Comparison of ENCODE assay signal across 18 cellular contexts in the genomic region with DNA sequence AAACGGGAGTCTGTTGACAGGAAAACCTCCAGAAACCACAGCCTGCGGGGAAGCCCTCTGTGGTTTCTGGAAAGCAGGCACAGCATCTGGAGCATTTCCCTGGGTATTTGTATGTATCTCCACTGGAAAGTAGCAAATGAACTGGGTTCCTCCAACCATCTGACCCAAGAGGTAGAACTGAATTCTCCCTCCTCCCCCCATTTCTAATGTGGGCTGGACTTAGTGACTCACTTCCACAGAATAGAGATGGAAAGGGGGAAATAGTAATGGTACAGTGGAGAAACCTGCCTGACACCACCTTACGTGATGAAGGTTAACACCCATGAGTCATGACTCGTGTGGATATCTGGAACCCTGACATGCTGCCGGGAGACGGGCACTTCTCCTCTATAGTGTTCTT. TPM values are rescaled to one million over a fixed set of nuclear protein-coding genes. Genes with fewer than 3 reads are reported as not detected.
A peak's percentile ranks its signal among the peaks of the same experiment; 100 is the strongest.
DNase-seq lines count a peak whose midpoint lies in the region; ATAC-seq, FAIRE-seq and TF ChIP-seq lines count a peak whose summit lies in the region.
"Had no signal": no experiment of that assay in that cellular context is flagged by ENCODE, and none has a peak within 500 bp of the region (broad histone marks: within the 10 kb centered on the region; RNA-seq: fewer than 3 reads in every experiment).

No MANE protein-coding gene starts in this region.

- H3K9me2 ChIP-seq in HCT116 (ENCODE audit: insufficient read depth), result no peaks in the 10 kb centered on the region
- H3K9me2 ChIP-seq: SK-N-SH had no signal

- peaks cover 2% of the 10 kb centered on the region for H3K4me1 Mint-ChIP-seq in T-helper 2 cell treated with Interferon-gamma antibody and Interleukin-4, amounts not matched to agents 5 μg/mL and 100 μg/mL, for 36 hours (ENCODE audit: low read depth)
- H3K4me1 Mint-ChIP-seq in astrocyte (ENCODE audit: low read depth, unreplicated experiment), result peaks cover 11% of the 10 kb centered on the region
- H3K4me1 Mint-ChIP-seq: naive thymus-derived CD8-positive, alpha-beta T cell had no signal

- H3K9me3 Mint-ChIP-seq in T-helper 2 cell treated with Interferon-gamma antibody and Interleukin-4, amounts not matched to agents 5 μg/mL and 100 μg/mL, for 36 hours, result no peaks in the 10 kb centered on the region
- H3K9me3 Mint-ChIP-seq in astrocyte (ENCODE audit: unreplicated experiment), result peaks cover 1% of the 10 kb centered on the region

- ATAC-seq in HCT116, result no peak; the same call in 1 of the 2 replicates
- ATAC-seq in GM18907 (IDR thresholded peaks at IDR 0.05; ENCODE audit: unreplicated experiment), result no peak
- ATAC-seq: A549; naive thymus-derived CD8-positive, alpha-beta T cell; psoas muscle had no signal

- H3K36me3 Mint-ChIP-seq in T-helper 2 cell treated with Interferon-gamma antibody and Interleukin-4, amounts not matched to agents 5 μg/mL and 100 μg/mL, for 36 hours (ENCODE audit: low read depth), result no peaks in the 10 kb centered on the region
- H3K36me3 Mint-ChIP-seq in astrocyte (ENCODE audit: low read depth, unreplicated experiment), result peaks cover 3% of the 10 kb centered on the region

- BruUV-seq in HCT116 (replicated peaks; lab: Mats Ljungman, UMichigan), result no TSS peak

- H3K79me2 ChIP-seq in HCT116 (ENCODE audit: insufficient read depth, low read length), result no peaks in the 10 kb centered on the region
- H3K79me2 ChIP-seq in astrocyte (ENCODE audit: insufficient read depth, low read length), result no peaks in the 10 kb centered on the region

- no peaks in the 10 kb centered on the region for H3K27me3 Mint-ChIP-seq in T-helper 2 cell treated with Interferon-gamma antibody and Interleukin-4, amounts not matched to agents 5 μg/mL and 100 μg/mL, for 36 hours (ENCODE audit: low read depth)
- no peaks in the 10 kb centered on the region for H3K27me3 Mint-ChIP-seq in astrocyte (ENCODE audit: low read depth, unreplicated experiment)

- H3K9me3 ChIP-seq in HCT116 (ENCODE audit: control insufficient read depth in 1 of 2, insufficient read depth in 1 of 2, low read depth in 1 of 2, low read length in 2 of 2), result no peaks in the 10 kb centered on the region
- H3K9me3 ChIP-seq in astrocyte (ENCODE audit: insufficient read depth, low read depth, low read length), result no peaks in the 10 kb centered on the region
- H3K9me3 ChIP-seq: Caco-2, psoas muscle, SK-N-SH, testis had no signal

- TF ChIP-seq POLR2A in HCT116 (IDR thresholded peaks at IDR 0.05; ENCODE audit: borderline replicate concordance, extremely low read depth, insufficient read depth, insufficient read length), result no peak

- no peak overlapping the region for H3K27ac ChIP-seq in HCT116 (ENCODE audit: low read depth, low read length)
- no peak overlapping the region for H3K27ac ChIP-seq in astrocyte (ENCODE audit: low read depth, low read length)
- H3K27ac ChIP-seq: A549, GM23248, psoas muscle, testis, VCaP had no signal

- peaks cover 0 to 8% of the 10 kb centered on the region in 2 experiments; a peak in 2 of 4 replicates for H3K4me1 ChIP-seq in HCT116 (ENCODE audit: control insufficient read depth in 1 of 2, insufficient read depth in 2 of 2, low read length in 2 of 2)
- no peaks in the 10 kb centered on the region for H3K4me1 ChIP-seq in astrocyte (ENCODE audit: insufficient read depth, low read length)
- H3K4me1 ChIP-seq: A549, Caco-2, psoas muscle, testis had no signal

- RAD21 ChIA-PET in HCT116 (lab: Charles Lee; ENCODE audit: low non-redundant PET in 1 of 2, low total read pairs in 2 of 2, uncharacterized antibody in 2 of 2, unreplicated experiment in 2 of 2), result interaction anchor here in 1 of 2 experiments (0.7 kb wide), 1 partner anchor 16 kb away, joined by 6 read pairs; no protein-coding TSS in a partner anchor

- intact Hi-C loops in HCT116 (cut with micrococcal nuclease), result no loop called here

- H3K36me3 ChIP-seq in HCT116 (ENCODE audit: control insufficient read depth in 1 of 2, insufficient read depth in 2 of 2, low read length in 2 of 2) (no peaks in the 10 kb centered on the region), astrocyte (ENCODE audit: insufficient read depth, low read length) (no peaks in the 10 kb centered on the region)

- TF ChIP-seq CTCF in HCT116 (IDR thresholded peaks at IDR 0.05 in 2 of 3, conservative IDR thresholded peaks at IDR 0.05 in 1 of 3; ENCODE audit: borderline replicate concordance in 1 of 3, insufficient read depth in 1 of 3, low read depth in 2 of 3, low read length in 2 of 3) (no peak), astrocyte (IDR thresholded peaks at IDR 0.05; ENCODE audit: insufficient read depth, low read depth, low read length) (no peak)

- H3K4me2 ChIP-seq in HCT116 (ENCODE audit: low read length) (0 out of 2 replicates have a peak overlapping the region, but pooled peaks have one; percentile 17), astrocyte (ENCODE audit: low read length) (no peak overlapping the region)
- H3K4me2 ChIP-seq: A549, SK-N-SH had no signal

- no peak overlapping the region for H3K27ac Mint-ChIP-seq in T-helper 2 cell treated with Interferon-gamma antibody and Interleukin-4, amounts not matched to agents 5 μg/mL and 100 μg/mL, for 36 hours
- peak overlapping the region; percentile 51 for H3K27ac Mint-ChIP-seq in astrocyte (ENCODE audit: unreplicated experiment)

- POLR2A ChIA-PET in HCT116 (lab: Charles Lee), result no interaction called here

- peak overlapping the region; percentile 77 for H2AFZ ChIP-seq in HCT116 (ENCODE audit: low read depth, low read length, poor library complexity, severe bottlenecking)
- no peak overlapping the region for H2AFZ ChIP-seq in astrocyte (ENCODE audit: low read depth, low read length)
- H2AFZ ChIP-seq: GM23248 had no signal

- H3K27me3 ChIP-seq in HCT116 (ENCODE audit: insufficient read depth, low read length) (no peaks in the 10 kb centered on the region), astrocyte (ENCODE audit: insufficient read depth, low read length) (no peaks in the 10 kb centered on the region)
- H3K27me3 ChIP-seq: testis had no signal

- H4K20me1 ChIP-seq in HCT116 (ENCODE audit: insufficient read depth) (no peaks in the 10 kb centered on the region), astrocyte (ENCODE audit: insufficient read depth, low read length) (no peaks in the 10 kb centered on the region)

- CTCF ChIA-PET in HCT116 (lab: Charles Lee), result no interaction called here

- DNase-seq in T-helper 2 cell treated with Interferon-gamma antibody and Interleukin-4, amounts not matched to agents 5 μg/mL and 100 μg/mL, for 36 hours (ENCODE audit: low spot score), result peak; percentile 53
- DNase-seq in T-helper 2 cell (no peak), HCT116 (ENCODE audit: low read depth, low spot score) (no peak), astrocyte (ENCODE audit: low read depth) (peak; percentile 51), AG08395 (ENCODE audit: low spot score) (no peak), NCI-H2196 treated with DMSO at 0.1 percent for 48 hours (lab: John Stamatoyannopoulos, UW; ENCODE audit: unreplicated experiment) (no peak)
- peak; percentile 18 for DNase-seq in stimulated activated CD4-positive, alpha-beta T cell treated with anti-CD3 and anti-CD28 coated beads, Interleukin-4, amount 100 ng/mL, for 24 hours
- DNase-seq: activated gamma-delta T cell treated with Interleukin-2 at 50 U/mL for 16 hours; Caco-2; GM23248; naive thymus-derived CD8-positive, alpha-beta T cell; NCI-H2029; psoas muscle; SK-N-SH; testis had no signal

- no peak overlapping the region for H3K4me3 ChIP-seq in HCT116 (replicated peaks in 1 of 2; ENCODE audit: low read depth in 1 of 2, low read length in 2 of 2)
- H3K4me3 ChIP-seq in astrocyte (ENCODE audit: insufficient read depth, low read depth, low read length), result no peak overlapping the region
- H3K4me3 ChIP-seq: A549, GM23248, psoas muscle, testis had no signal

- no peak overlapping the region for H3K9ac ChIP-seq in HCT116 (ENCODE audit: low read length)
- H3K9ac ChIP-seq in astrocyte (ENCODE audit: low read length), result no peak overlapping the region
- H3K9ac ChIP-seq: GM23248, SK-N-SH had no signal

- FAIRE-seq in astrocyte (lab: Jason Lieb, UNC), result no peak

- no peak overlapping the region for H3K4me3 Mint-ChIP-seq in T-helper 2 cell treated with Interferon-gamma antibody and Interleukin-4, amounts not matched to agents 5 μg/mL and 100 μg/mL, for 36 hours
- H3K4me3 Mint-ChIP-seq in astrocyte (ENCODE audit: unreplicated experiment), result no peak overlapping the region
- H3K4me3 Mint-ChIP-seq: naive thymus-derived CD8-positive, alpha-beta T cell had no signal

- TF ChIP-seq RAD21 in HCT116 (IDR thresholded peaks at IDR 0.05; ENCODE audit: low read depth), result no peak

TF ChIP-seq in HCT116, 20 proteins besides CTCF, POLR2A, EP300 and RAD21:
- no peak for TF ChIP-seq YY1 (IDR thresholded peaks at IDR 0.05; ENCODE audit: extremely low read depth, insufficient replicate concordance, low read depth, low read length)
- no peak for TF ChIP-seq JUND (IDR thresholded peaks at IDR 0.05)
- no peak for TF ChIP-seq EZH2 (IDR thresholded peaks at IDR 0.05)
- TF ChIP-seq TCF7L2 (IDR thresholded peaks at IDR 0.05; ENCODE audit: borderline replicate concordance, extremely low read depth, insufficient read depth, insufficient read length), result no peak
- no peak for TF ChIP-seq EGR1 (IDR thresholded peaks at IDR 0.05; ENCODE audit: low read depth)
- no peak for TF ChIP-seq EZH2phosphoT487 (IDR thresholded peaks at IDR 0.05; ENCODE audit: borderline replicate concordance)
- no peak for TF ChIP-seq FOSL1 (IDR thresholded peaks at IDR 0.05; ENCODE audit: low read depth)
- no peak for TF ChIP-seq ZFX (IDR thresholded peaks at IDR 0.05)
- TF ChIP-seq MAX (IDR thresholded peaks at IDR 0.05), result no peak

RNA-seq across cellular contexts. Expression of gene XRN2, which starts 51.9 kb away (rescaled TPM):
- total RNA-seq in HCT116 (2021; ENCODE audit: unreplicated experiment) (101 TPM), astrocyte (68.2 and 74.5 TPM in 2 replicates)
- polyA plus RNA-seq in HCT116 (2012), result 39.8 and 54.9 TPM in 2 replicates

Comparison
In these comparisons a context has a peak if more than half of its experiments do, and no peak if none do; other contexts are left out.
1. DNase-seq: peak in T-helper 2 cell treated with Interferon-gamma antibody and Interleukin-4, amounts not matched to agents 5 μg/mL and 100 μg/mL, for 36 hours (single experiment), astrocyte (single experiment) and stimulated activated CD4-positive, alpha-beta T cell treated with anti-CD3 and anti-CD28 coated beads, Interleukin-4, amount 100 ng/mL, for 24 hours (single experiment); none in T-helper 2 cell (0 of 5), HCT116 (single experiment), AG08395 (single experiment) and NCI-H2196 treated with DMSO at 0.1 percent for 48 hours (single experiment).